ENCODE assay signal across 1 cellular context in genomic region chr16:87474566-87474996, GRCh38.
TF ChIP-seq lines count a peak whose summit lies in the region.

No MANE protein-coding gene starts in this region.

TF ChIP-seq in K562, 482 proteins besides CTCF, POLR2A, EP300 and RAD21 (continued from another document):
- TF ChIP-seq, protein P1, sequence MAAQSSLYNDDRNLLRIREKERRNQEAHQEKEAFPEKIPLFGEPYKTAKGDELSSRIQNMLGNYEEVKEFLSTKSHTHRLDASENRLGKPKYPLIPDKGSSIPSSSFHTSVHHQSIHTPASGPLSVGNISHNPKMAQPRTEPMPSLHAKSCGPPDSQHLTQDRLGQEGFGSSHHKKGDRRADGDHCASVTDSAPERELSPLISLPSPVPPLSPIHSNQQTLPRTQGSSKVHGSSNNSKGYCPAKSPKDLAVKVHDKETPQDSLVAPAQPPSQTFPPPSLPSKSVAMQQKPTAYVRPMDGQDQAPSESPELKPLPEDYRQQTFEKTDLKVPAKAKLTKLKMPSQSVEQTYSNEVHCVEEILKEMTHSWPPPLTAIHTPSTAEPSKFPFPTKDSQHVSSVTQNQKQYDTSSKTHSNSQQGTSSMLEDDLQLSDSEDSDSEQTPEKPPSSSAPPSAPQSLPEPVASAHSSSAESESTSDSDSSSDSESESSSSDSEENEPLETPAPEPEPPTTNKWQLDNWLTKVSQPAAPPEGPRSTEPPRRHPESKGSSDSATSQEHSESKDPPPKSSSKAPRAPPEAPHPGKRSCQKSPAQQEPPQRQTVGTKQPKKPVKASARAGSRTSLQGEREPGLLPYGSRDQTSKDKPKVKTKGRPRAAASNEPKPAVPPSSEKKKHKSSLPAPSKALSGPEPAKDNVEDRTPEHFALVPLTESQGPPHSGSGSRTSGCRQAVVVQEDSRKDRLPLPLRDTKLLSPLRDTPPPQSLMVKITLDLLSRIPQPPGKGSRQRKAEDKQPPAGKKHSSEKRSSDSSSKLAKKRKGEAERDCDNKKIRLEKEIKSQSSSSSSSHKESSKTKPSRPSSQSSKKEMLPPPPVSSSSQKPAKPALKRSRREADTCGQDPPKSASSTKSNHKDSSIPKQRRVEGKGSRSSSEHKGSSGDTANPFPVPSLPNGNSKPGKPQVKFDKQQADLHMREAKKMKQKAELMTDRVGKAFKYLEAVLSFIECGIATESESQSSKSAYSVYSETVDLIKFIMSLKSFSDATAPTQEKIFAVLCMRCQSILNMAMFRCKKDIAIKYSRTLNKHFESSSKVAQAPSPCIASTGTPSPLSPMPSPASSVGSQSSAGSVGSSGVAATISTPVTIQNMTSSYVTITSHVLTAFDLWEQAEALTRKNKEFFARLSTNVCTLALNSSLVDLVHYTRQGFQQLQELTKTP (IDR thresholded peaks at IDR 0.05; ENCODE audit: low read depth in 1 of 2, partially characterized antibody in 2 of 2), result no peak
- TF ChIP-seq, protein P2, sequence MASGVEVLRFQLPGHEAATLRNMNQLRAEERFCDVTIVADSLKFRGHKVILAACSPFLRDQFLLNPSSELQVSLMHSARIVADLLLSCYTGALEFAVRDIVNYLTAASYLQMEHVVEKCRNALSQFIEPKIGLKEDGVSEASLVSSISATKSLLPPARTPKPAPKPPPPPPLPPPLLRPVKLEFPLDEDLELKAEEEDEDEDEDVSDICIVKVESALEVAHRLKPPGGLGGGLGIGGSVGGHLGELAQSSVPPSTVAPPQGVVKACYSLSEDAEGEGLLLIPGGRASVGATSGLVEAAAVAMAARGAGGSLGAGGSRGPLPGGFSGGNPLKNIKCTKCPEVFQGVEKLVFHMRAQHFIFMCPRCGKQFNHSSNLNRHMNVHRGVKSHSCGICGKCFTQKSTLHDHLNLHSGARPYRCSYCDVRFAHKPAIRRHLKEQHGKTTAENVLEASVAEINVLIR (CRISPR knock-in tag; IDR thresholded peaks at IDR 0.05), result no peak
- TF ChIP-seq TBP (optimal IDR thresholded peaks at IDR 0.05; ENCODE audit: low read depth, low read length) (no peak), MXI1 (IDR thresholded peaks at IDR 0.05; ENCODE audit: low read depth, low read length) (no peak), SREBF1 (IDR thresholded peaks at IDR 0.05; ENCODE audit: borderline replicate concordance, low read depth, low read length) (no peak), YY1 (IDR thresholded peaks at IDR 0.05; ENCODE audit: borderline replicate concordance in 1 of 3, control insufficient read depth in 1 of 3, extremely low read depth in 1 of 3, insufficient read depth in 3 of 3, insufficient read length in 1 of 3, insufficient replicate concordance in 2 of 3, low read depth in 1 of 3, low read length in 2 of 3) (no peak), PHF21A (IDR thresholded peaks at IDR 0.05; ENCODE audit: borderline replicate concordance, low read depth) (no peak)
TF ChIP-seq in K562: peak in this region for 0.
